9 cellular contexts compared by ENCODE assay signal in the genomic region with DNA sequence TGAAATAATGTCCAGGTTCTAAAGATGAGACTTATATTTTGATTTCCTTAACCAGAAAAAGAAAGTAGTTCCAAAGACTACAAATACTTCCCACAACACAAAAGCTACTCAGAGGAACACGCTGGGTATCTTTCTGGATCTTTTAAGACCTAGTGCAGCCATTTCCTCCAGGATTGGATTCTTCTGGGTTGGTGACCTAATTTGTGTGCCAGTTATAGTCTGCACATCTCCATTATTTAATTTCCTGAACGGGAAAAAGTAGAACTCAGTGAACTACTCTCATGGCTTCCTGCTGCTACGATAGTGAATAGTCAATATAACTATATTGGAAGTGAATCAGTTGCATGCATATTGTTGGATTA. TPM values are rescaled to one million over a fixed set of nuclear protein-coding genes. Genes with fewer than 3 reads are reported as not detected.
DNase-seq lines count a peak whose midpoint lies in the region; ATAC-seq, FAIRE-seq and TF ChIP-seq lines count a peak whose summit lies in the region.
"Had no signal": no experiment of that assay in that cellular context is flagged by ENCODE, and none has a peak within 500 bp of the region (broad histone marks: within the 10 kb centered on the region; RNA-seq: fewer than 3 reads in every experiment).

No MANE protein-coding gene starts in this region.

- TSS peak; percentile 74 for BruUV-seq in GM12878 (replicated peaks; lab: Mats Ljungman, UMichigan)

- RAD21 ChIA-PET in GM12878 (lab: Charles Lee; ENCODE audit: unreplicated experiment), result no interaction called here

- in situ Hi-C loops in GM12878 (cut with MboI), result no loop called here

- H3K27ac Mint-ChIP-seq in activated naive CD4-positive, alpha-beta T cell treated with anti-CD3 and anti-CD28 coated beads, Interleukin-2, amount 10 ng/mL, durations not matched to agents 7 days and 5 days, result peak overlapping the region; percentile 96
- H3K27ac Mint-ChIP-seq in memory B cell, result peak overlapping the region; percentile 92

- CTCF ChIA-PET in activated naive CD4-positive, alpha-beta T cell treated with anti-CD3 and anti-CD28 coated beads, Interleukin-2, amount 10 ng/mL, durations not matched to agents 7 days and 5 days (lab: Charles Lee), result no interaction called here
- CTCF ChIA-PET in GM12878 (lab: Yijun Ruan, JAX), result no interaction called here

- H3K4me1 Mint-ChIP-seq in activated naive CD4-positive, alpha-beta T cell treated with anti-CD3 and anti-CD28 coated beads, Interleukin-2, amount 10 ng/mL, durations not matched to agents 7 days and 5 days, result peaks cover 42% of the 10 kb centered on the region
- H3K4me1 Mint-ChIP-seq in memory B cell, result peaks cover 36% of the 10 kb centered on the region

- ATAC-seq in GM12878 (no peak), memory B cell (ENCODE audit: low read depth) (no peak), upper lobe of left lung (ENCODE audit: low FRiP score in 2 of 2) (no peak), HG02759 (IDR thresholded peaks at IDR 0.05; ENCODE audit: unreplicated experiment) (no peak), GM19452 (IDR thresholded peaks at IDR 0.05; ENCODE audit: unreplicated experiment) (no peak)

- H3K27ac ChIP-seq in GM12878 (ENCODE audit: control insufficient read depth, insufficient read depth) (peak overlapping the region; percentile 64; the same call in 1 of the 2 replicates), upper lobe of left lung (peak overlapping the region; percentile 95 to 100 (median 98))

- H3K27me3 Mint-ChIP-seq in activated naive CD4-positive, alpha-beta T cell treated with anti-CD3 and anti-CD28 coated beads, Interleukin-2, amount 10 ng/mL, durations not matched to agents 7 days and 5 days, result peaks cover 4% of the 10 kb centered on the region
- H3K27me3 Mint-ChIP-seq in memory B cell, result no peaks in the 10 kb centered on the region

- peak overlapping the region; percentile 57; the same call in 1 of the 2 replicates for H2AFZ ChIP-seq in GM12878 (ENCODE audit: control insufficient read depth, low read depth, low read length)

- H3K4me3 ChIP-seq in GM12878 (peak overlapping the region; percentile 90), upper lobe of left lung (peak overlapping the region in 3 of 4 donors; percentile 63 to 86 (median 77))

- peaks cover 0 to 11% of the 10 kb centered on the region in 2 experiments; a peak in 2 of 4 replicates for H3K36me3 ChIP-seq in GM12878 (ENCODE audit: control insufficient read depth in 2 of 2, insufficient read depth in 2 of 2, low read length in 1 of 2)
- H3K36me3 ChIP-seq in upper lobe of left lung, result peaks cover 0 to 16% (median 3%) of the 10 kb centered on the region in 4 donors

- H3K36me3 Mint-ChIP-seq in activated naive CD4-positive, alpha-beta T cell treated with anti-CD3 and anti-CD28 coated beads, Interleukin-2, amount 10 ng/mL, durations not matched to agents 7 days and 5 days, result peaks cover 24% of the 10 kb centered on the region
- peaks cover 10% of the 10 kb centered on the region for H3K36me3 Mint-ChIP-seq in memory B cell

- no peaks in the 10 kb centered on the region for H3K9me3 Mint-ChIP-seq in activated naive CD4-positive, alpha-beta T cell treated with anti-CD3 and anti-CD28 coated beads, Interleukin-2, amount 10 ng/mL, durations not matched to agents 7 days and 5 days
- H3K9me3 Mint-ChIP-seq in memory B cell, result no peaks in the 10 kb centered on the region

- no peak for FAIRE-seq in GM12878 (lab: Jason Lieb, UNC)
- FAIRE-seq: G401.6 had no signal

- H3K4me1 ChIP-seq in GM12878 (ENCODE audit: control insufficient read depth, insufficient read depth, low read length), result peaks cover 5% of the 10 kb centered on the region
- peaks cover 29 to 39% (median 34%) of the 10 kb centered on the region in 4 donors for H3K4me1 ChIP-seq in upper lobe of left lung

- no peak for TF ChIP-seq RAD21 in GM12878 (IDR thresholded peaks at IDR 0.05; ENCODE audit: insufficient read depth, low read depth, low read length)

- TF ChIP-seq EP300 in GM12878 (IDR thresholded peaks at IDR 0.05; ENCODE audit: borderline replicate concordance in 1 of 2, control insufficient read depth in 1 of 2, low read depth in 2 of 2, low read length in 2 of 2) (no peak), upper lobe of left lung (IDR thresholded peaks at IDR 0.05) (no peak)

- H3K27me3 ChIP-seq in GM12878 (replicated peaks in 1 of 2; ENCODE audit: control insufficient read depth in 2 of 2, insufficient read depth in 2 of 2, low read length in 1 of 2) (no peaks in the 10 kb centered on the region), upper lobe of left lung (no peaks in the 10 kb centered on the region)

- intact Hi-C loops in GM12878 (cut with micrococcal nuclease; ENCODE audit: unreplicated experiment), result loop anchor here (5.0 to 10.0 kb wide), 4 partner anchors 51 to 648 kb away; a partner anchor contains a TSS

- H3K9me3 ChIP-seq in GM12878 (replicated peaks; ENCODE audit: control insufficient read depth, insufficient read depth, low read length) (no peaks in the 10 kb centered on the region; the same call in 2 of the 3 replicates), upper lobe of left lung (no peaks in the 10 kb centered on the region)

- no peaks in the 10 kb centered on the region for H4K20me1 ChIP-seq in GM12878 (ENCODE audit: control insufficient read depth, insufficient read depth)

- peak overlapping the region; percentile 78 for H3K4me3 Mint-ChIP-seq in activated naive CD4-positive, alpha-beta T cell treated with anti-CD3 and anti-CD28 coated beads, Interleukin-2, amount 10 ng/mL, durations not matched to agents 7 days and 5 days
- H3K4me3 Mint-ChIP-seq in memory B cell, result peak overlapping the region; percentile 92

- peaks cover 31% of the 10 kb centered on the region for H3K79me2 ChIP-seq in GM12878 (ENCODE audit: control insufficient read depth, insufficient read depth, low read length)

- TF ChIP-seq CTCF in GM12878 (IDR thresholded peaks at IDR 0.05 in 2 of 3, conservative IDR thresholded peaks at IDR 0.05 in 1 of 3; ENCODE audit: control insufficient read depth in 2 of 3, extremely low read depth in 1 of 3, insufficient read depth in 1 of 3, low read depth in 3 of 3, low read length in 3 of 3) (no peak), upper lobe of left lung (IDR thresholded peaks at IDR 0.05) (no peak)

- no peak for DNase-seq in activated naive CD4-positive, alpha-beta T cell treated with anti-CD3 and anti-CD28 coated beads, Interleukin-2, amount 10 ng/mL, durations not matched to agents 7 days and 5 days
- DNase-seq in activated naive CD4-positive, alpha-beta T cell treated with anti-CD3 and anti-CD28 coated beads, Interleukin-2, amount 50 U/mL, for 16 hours, result no peak
- DNase-seq in GM12878 (ENCODE audit: low read depth, low spot score), result no peak
- no peak for DNase-seq in memory B cell (ENCODE audit: low spot score in 2 of 2)
- DNase-seq in upper lobe of left lung, result no peak
- no peak for DNase-seq in NCI-H510A (lab: John Stamatoyannopoulos, UW)

- SMC1A ChIA-PET in GM12878 (lab: Charles Lee; ENCODE audit: uncharacterized antibody, unreplicated experiment), result interaction anchor here (0.6 kb wide), 1 partner anchor 173 kb away, joined by 3 read pairs; no protein-coding TSS in a partner anchor

- H3K4me2 ChIP-seq in GM12878 (ENCODE audit: control insufficient read depth, insufficient read depth), result peak overlapping the region; percentile 90

- no peak for TF ChIP-seq POLR2A in GM12878 (IDR thresholded peaks at IDR 0.05; ENCODE audit: low read depth, low read length)
- no peak for TF ChIP-seq POLR2A in upper lobe of left lung (IDR thresholded peaks at IDR 0.05)

- WGBS in GM12878 (ENCODE audit: insufficient coverage, insufficient replicate concordance, low lambda C conversion rate, missing lambda C conversion rate), result 12% methylated on average over 3 of the region's 3 CpGs
- 25 to 30% methylated on average over 3 of the region's 3 CpGs for WGBS in upper lobe of left lung, 2 donors

- POLR2A ChIA-PET in GM12878 (lab: Charles Lee), result interaction anchor here (1.0 kb wide), 1 partner anchor 10 kb away, joined by 3 read pairs; no protein-coding TSS in a partner anchor

- H3K9ac ChIP-seq in GM12878 (ENCODE audit: control insufficient read depth, insufficient read depth, low read length), result peak overlapping the region; percentile 88

TF ChIP-seq in GM12878, 131 proteins besides CTCF, POLR2A, EP300 and RAD21:
- TF ChIP-seq, protein P1, sequence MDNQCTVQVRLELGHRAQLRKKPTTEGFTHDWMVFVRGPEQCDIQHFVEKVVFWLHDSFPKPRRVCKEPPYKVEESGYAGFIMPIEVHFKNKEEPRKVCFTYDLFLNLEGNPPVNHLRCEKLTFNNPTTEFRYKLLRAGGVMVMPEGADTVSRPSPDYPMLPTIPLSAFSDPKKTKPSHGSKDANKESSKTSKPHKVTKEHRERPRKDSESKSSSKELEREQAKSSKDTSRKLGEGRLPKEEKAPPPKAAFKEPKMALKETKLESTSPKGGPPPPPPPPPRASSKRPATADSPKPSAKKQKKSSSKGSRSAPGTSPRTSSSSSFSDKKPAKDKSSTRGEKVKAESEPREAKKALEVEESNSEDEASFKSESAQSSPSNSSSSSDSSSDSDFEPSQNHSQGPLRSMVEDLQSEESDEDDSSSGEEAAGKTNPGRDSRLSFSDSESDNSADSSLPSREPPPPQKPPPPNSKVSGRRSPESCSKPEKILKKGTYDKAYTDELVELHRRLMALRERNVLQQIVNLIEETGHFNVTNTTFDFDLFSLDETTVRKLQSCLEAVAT (IDR thresholded peaks at IDR 0.05), result no peak
- TF ChIP-seq RCOR1 (conservative IDR thresholded peaks at IDR 0.05; ENCODE audit: low read depth, low read length), result no peak

RNA-seq across cellular contexts. Expression of a gene that starts 1.5 kb away (rescaled TPM):
- total RNA-seq in GM12878 (2013; cell fraction: nucleolus; rRNA removed), result 35.5 and 36.2 TPM in 2 replicates
- 11.5 and 16.0 TPM in 2 replicates for total RNA-seq in GM12878 (2014; rRNA removed)
- total RNA-seq in GM12878 (2014; rRNA removed; fragmentation: Illumina TruSeq; extraction: Trizol), result 20.6 and 20.9 TPM in 2 replicates
- total RNA-seq in GM12878 (2021), result 11.8 and 12.8 TPM in 2 replicates
- 8.4 TPM for polyA plus RNA-seq in GM12878 (2011; ENCODE audit: low read depth)
- polyA plus RNA-seq in GM12878 (2011; rRNA removed), result 17.2 and 23.6 TPM in 2 replicates
- 6.1 and 7.2 TPM in 2 replicates for polyA plus RNA-seq in GM12878 (2011; cell fraction: cytosol; rRNA removed)
- 13.8 and 15.6 TPM in 2 replicates for polyA plus RNA-seq in GM12878 (2011; cell fraction: nucleus; rRNA removed)
- 16.6 and 17.4 TPM in 2 replicates for polyA plus RNA-seq in GM12878 (2012)
- polyA plus RNA-seq in GM12878 (2014; fragmentation: Illumina TruSeq; extraction: Trizol), result 18.1 and 25.7 TPM in 2 replicates
- 1 to 10 TPM; 5.7 to 8.2 TPM for polyA plus RNA-seq in GM12878 (2014; fragmentation: Nextera tagmentation; extraction: Ambion mirVana)
- polyA plus RNA-seq in GM12878 (2014; rRNA removed), result 9.5 and 10.1 TPM in 2 replicates
- 10 to 100 TPM; 12.9 to 15.9 TPM for polyA plus RNA-seq in GM12878 (2016; fragmentation: Nextera tagmentation; extraction: Ambion mirVana)
- polyA minus RNA-seq in GM12878 (2011; rRNA and poly(A)+ RNA removed), result 8.9 and 11.8 TPM in 2 replicates
- polyA minus RNA-seq in GM12878 (2011; cell fraction: cytosol; rRNA and poly(A)+ RNA removed), result 7.7 and 9.4 TPM in 2 replicates
- polyA minus RNA-seq in GM12878 (2011; cell fraction: nucleus; rRNA and poly(A)+ RNA removed), result 6.8 and 9.5 TPM in 2 replicates
- total RNA-seq in upper lobe of left lung, result 10 to 100 TPM; 20.1 to 45.9 (median 23.6) TPM
